In the genomic region with DNA sequence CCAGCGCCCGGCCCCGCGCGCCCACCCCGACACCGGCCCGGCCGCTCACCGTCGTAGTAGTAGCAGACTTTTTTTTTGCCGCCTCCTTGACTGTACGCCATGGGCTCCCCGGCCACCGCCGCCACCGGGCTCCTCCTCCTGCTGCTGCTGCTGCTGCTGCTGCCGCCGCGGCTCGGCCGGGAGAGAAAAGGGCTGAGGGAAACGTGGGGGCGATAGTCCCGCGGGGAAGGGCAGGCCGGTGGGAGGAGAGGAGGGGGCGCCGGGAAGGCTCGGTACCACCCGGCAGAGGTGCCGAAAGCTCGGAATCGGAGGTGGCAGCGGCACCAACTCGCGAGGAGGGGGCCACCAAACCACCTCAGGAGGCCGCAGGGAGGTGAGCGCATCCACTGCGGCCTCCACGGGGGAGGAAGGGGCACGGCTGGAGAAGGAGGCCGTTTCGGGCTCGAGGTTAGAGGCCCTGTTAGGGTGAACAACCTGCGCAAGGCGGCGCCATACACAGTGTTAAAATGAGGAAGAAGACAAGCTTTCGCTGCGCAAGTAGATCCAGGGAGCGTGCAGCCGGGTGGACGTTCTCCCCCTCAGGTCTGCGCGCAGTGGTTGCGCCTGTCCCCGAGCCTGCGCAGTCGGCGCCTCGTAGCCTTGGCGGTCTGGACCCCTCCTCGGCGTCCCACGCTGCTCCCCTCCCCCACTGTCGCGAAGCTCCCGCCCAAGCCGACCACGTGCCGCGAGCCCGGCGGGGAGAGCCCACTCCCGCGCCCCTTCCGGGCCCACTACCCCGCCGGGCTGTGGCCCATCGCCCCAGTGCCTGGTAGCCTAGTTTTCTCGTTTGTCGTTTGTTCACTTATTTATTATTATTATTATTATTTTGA, we compare ENCODE assay signal across 8 cellular contexts. TPM values are rescaled to one million over a fixed set of nuclear protein-coding genes. Genes with fewer than 3 reads are reported as not detected.
DNase-seq lines count a peak whose midpoint lies in the region; ATAC-seq and TF ChIP-seq lines count a peak whose summit lies in the region.

HDAC2 (minus strand) TSS at position 341 of the 869 bp plus-strand sequence; CDS start at position 101, 240 bp downstream.

- H3K9me3 Mint-ChIP-seq in activated T-cell treated with anti-CD3 and anti-CD28 coated beads, Interleukin-2, amount 50 U/mL, for 4 hours: no peaks in the 10 kb centered on the region

- H3K36me3 ChIP-seq in muscle layer of duodenum (ENCODE audit: control insufficient read depth in 1 of 2, insufficient read depth in 2 of 2, low read length in 2 of 2): peaks cover 0 to 7% of the 10 kb centered on the region in 2 donors

- no peaks in the 10 kb centered on the region for H3K9me3 ChIP-seq in muscle layer of duodenum (ENCODE audit: control insufficient read depth in 1 of 2, low read length in 2 of 2)

- ATAC-seq in GM21515 (IDR thresholded peaks at IDR 0.05; ENCODE audit: unreplicated experiment) (peak; percentile 83), esophagus mucosa (peak; percentile 94)
- ATAC-seq in activated T-cell treated with anti-CD3 and anti-CD28 coated beads, Interleukin-2, amount 50 U/mL, for 4 hours: peak; percentile 76 to 80

- H3K36me3 Mint-ChIP-seq in activated T-cell treated with anti-CD3 and anti-CD28 coated beads, Interleukin-2, amount 50 U/mL, for 4 hours (ENCODE audit: insufficient read depth): peaks cover 6% of the 10 kb centered on the region

- H3K27ac ChIP-seq in muscle layer of duodenum (ENCODE audit: low read length): peak within 1 kb of the TSS; percentile 78

- peaks cover 37% of the 10 kb centered on the region for H3K4me1 Mint-ChIP-seq in activated T-cell treated with anti-CD3 and anti-CD28 coated beads, Interleukin-2, amount 50 U/mL, for 4 hours (ENCODE audit: low read depth)

- H3K27me3 Mint-ChIP-seq in activated T-cell treated with anti-CD3 and anti-CD28 coated beads, Interleukin-2, amount 50 U/mL, for 4 hours (ENCODE audit: low read depth): no peaks in the 10 kb centered on the region

- no peaks in the 10 kb centered on the region for H3K27me3 ChIP-seq in muscle layer of duodenum (ENCODE audit: low read depth, low read length)

- peak within 1 kb of the TSS; percentile 95 for H3K4me3 Mint-ChIP-seq in activated T-cell treated with anti-CD3 and anti-CD28 coated beads, Interleukin-2, amount 50 U/mL, for 4 hours

- DNase-seq in DMS153 (lab: John Stamatoyannopoulos, UW) (peak; percentile 78), HuH-7 (ENCODE audit: low spot score) (peak; percentile 87)
- DNase-seq in activated T-cell treated with anti-CD3 and anti-CD28 coated beads, Interleukin-2, amount 50 U/mL, for 4 hours: peak; percentile 90
- DNase-seq in stimulated activated CD8-positive, alpha-beta memory T cell treated with anti-CD3 and anti-CD28 coated beads, Interleukin-7, amount 100 ng/mL, for 48 hours (ENCODE audit: extremely low read depth in 1 of 2, low read depth in 1 of 2): peak; percentile 73 to 76

- peaks cover 9 to 18% of the 10 kb centered on the region in 2 donors for H3K4me1 ChIP-seq in muscle layer of duodenum (ENCODE audit: control insufficient read depth in 1 of 2, insufficient read depth in 2 of 2, low read length in 2 of 2)

- peak within 1 kb of the TSS; percentile 97 to 98 for H3K4me3 ChIP-seq in muscle layer of duodenum (ENCODE audit: low read depth in 1 of 2, low read length in 2 of 2)

TF ChIP-seq in PFSK-1, 5 proteins besides CTCF, POLR2A, EP300 and RAD21:
- peak; percentile 86 for TF ChIP-seq SIN3A (IDR thresholded peaks at IDR 0.05; ENCODE audit: borderline replicate concordance, insufficient read depth, low read length)
- peak; percentile 82 for TF ChIP-seq POLR2AphosphoS5 (IDR thresholded peaks at IDR 0.05; ENCODE audit: low read depth, low read length)
- TF ChIP-seq FOXP2 (optimal IDR thresholded peaks at IDR 0.05; ENCODE audit: borderline replicate concordance, extremely low read depth, extremely low read length, insufficient read depth): peak; percentile 90
- TF ChIP-seq, protein P1, sequence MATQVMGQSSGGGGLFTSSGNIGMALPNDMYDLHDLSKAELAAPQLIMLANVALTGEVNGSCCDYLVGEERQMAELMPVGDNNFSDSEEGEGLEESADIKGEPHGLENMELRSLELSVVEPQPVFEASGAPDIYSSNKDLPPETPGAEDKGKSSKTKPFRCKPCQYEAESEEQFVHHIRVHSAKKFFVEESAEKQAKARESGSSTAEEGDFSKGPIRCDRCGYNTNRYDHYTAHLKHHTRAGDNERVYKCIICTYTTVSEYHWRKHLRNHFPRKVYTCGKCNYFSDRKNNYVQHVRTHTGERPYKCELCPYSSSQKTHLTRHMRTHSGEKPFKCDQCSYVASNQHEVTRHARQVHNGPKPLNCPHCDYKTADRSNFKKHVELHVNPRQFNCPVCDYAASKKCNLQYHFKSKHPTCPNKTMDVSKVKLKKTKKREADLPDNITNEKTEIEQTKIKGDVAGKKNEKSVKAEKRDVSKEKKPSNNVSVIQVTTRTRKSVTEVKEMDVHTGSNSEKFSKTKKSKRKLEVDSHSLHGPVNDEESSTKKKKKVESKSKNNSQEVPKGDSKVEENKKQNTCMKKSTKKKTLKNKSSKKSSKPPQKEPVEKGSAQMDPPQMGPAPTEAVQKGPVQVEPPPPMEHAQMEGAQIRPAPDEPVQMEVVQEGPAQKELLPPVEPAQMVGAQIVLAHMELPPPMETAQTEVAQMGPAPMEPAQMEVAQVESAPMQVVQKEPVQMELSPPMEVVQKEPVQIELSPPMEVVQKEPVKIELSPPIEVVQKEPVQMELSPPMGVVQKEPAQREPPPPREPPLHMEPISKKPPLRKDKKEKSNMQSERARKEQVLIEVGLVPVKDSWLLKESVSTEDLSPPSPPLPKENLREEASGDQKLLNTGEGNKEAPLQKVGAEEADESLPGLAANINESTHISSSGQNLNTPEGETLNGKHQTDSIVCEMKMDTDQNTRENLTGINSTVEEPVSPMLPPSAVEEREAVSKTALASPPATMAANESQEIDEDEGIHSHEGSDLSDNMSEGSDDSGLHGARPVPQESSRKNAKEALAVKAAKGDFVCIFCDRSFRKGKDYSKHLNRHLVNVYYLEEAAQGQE (IDR thresholded peaks at IDR 0.05; ENCODE audit: insufficient read depth in 1 of 2, low read depth in 2 of 2, low read length in 2 of 2): peak; percentile 19 to 69; a peak in 2 of 4 replicates
- TF ChIP-seq TAF1 (IDR thresholded peaks at IDR 0.05; ENCODE audit: borderline replicate concordance, insufficient read depth, low read length): peak; percentile 78; the same call in 1 of the 2 replicates

RNA-seq across cellular contexts. Expression of gene HDAC2, which starts in this region (rescaled TPM):
- 193 TPM for polyA plus RNA-seq in PFSK-1 (2012; ENCODE audit: insufficient read length, low read depth)
- total RNA-seq in activated T-cell treated with anti-CD3 and anti-CD28 coated beads, Interleukin-2, amount 50 U/mL, for 4 hours: 100 to 1,000 TPM; 144 to 160 (median 160) TPM
- 51.4 TPM for total RNA-seq in esophagus mucosa

Comparison
In these comparisons a context has a peak if more than half of its experiments do, and no peak if none do; other contexts are left out.
1. Peak in every context shown above with its lines: DNase-seq, ATAC-seq, H3K4me3 ChIP-seq and H3K27ac ChIP-seq.